15 cellular contexts compared by ENCODE assay signal in genomic region chr6:38432079-38432478, GRCh38.
DNase-seq lines count a peak whose midpoint lies in the region; ATAC-seq and TF ChIP-seq lines count a peak whose summit lies in the region.
"Had no signal": no experiment of that assay in that cellular context is flagged by ENCODE, and none has a peak within 500 bp of the region (broad histone marks: within the 10 kb centered on the region; RNA-seq: fewer than 3 reads in every experiment).

No MANE protein-coding gene starts in this region.

- no peak for DNase-seq in stimulated activated naive CD8-positive, alpha-beta T cell treated with anti-CD3 and anti-CD28 coated beads, Interleukin-15, Interleukin-2, amounts not matched to agents 100 U/mL and 50 U/mL, for 24 hours
- DNase-seq in M059J (ENCODE audit: low read depth) (peak; percentile 18), endodermal cell (no peak), NCI-H1105 treated with DMSO at 0.1 percent for 48 hours (lab: John Stamatoyannopoulos, UW) (no peak), SIG-M5 (lab: John Stamatoyannopoulos, UW) (no peak)
- DNase-seq: 8988T; AML-193; CD4-positive, CD25-positive, alpha-beta regulatory T cell; DMS53 had no signal

- H3K36me3 ChIP-seq in endodermal cell (ENCODE audit: control insufficient read depth, insufficient read depth, low read length), result no peaks in the 10 kb centered on the region
- H3K36me3 ChIP-seq: HAP-1 had no signal

- H3K4me1 Mint-ChIP-seq in stimulated activated naive CD8-positive, alpha-beta T cell treated with anti-CD3 and anti-CD28 coated beads, Interleukin-15, Interleukin-2, amounts not matched to agents 100 ng/mL and 50 ng/mL, for 24 hours (ENCODE audit: low read depth), result peaks cover 46% of the 10 kb centered on the region
- peaks cover 59% of the 10 kb centered on the region for H3K4me1 Mint-ChIP-seq in endodermal cell

- H3K9ac ChIP-seq in endodermal cell (ENCODE audit: extremely low read depth, low read length, poor library complexity, severe bottlenecking), result no peak overlapping the region
- H3K9ac ChIP-seq: BLaER1 treated with 17β-estradiol and CSF1 and Interleukin-3, amounts not matched to agents 10 nM and 100 nM had no signal

- peaks cover 28% of the 10 kb centered on the region for H3K36me3 Mint-ChIP-seq in stimulated activated naive CD8-positive, alpha-beta T cell treated with anti-CD3 and anti-CD28 coated beads, Interleukin-15, Interleukin-2, amounts not matched to agents 100 ng/mL and 50 ng/mL, for 24 hours (ENCODE audit: low read depth)
- H3K36me3 Mint-ChIP-seq in endodermal cell (ENCODE audit: low read depth), result peaks cover 2% of the 10 kb centered on the region

- H3K9me3 ChIP-seq in endodermal cell (ENCODE audit: control insufficient read depth, low read length), result peaks cover 14% of the 10 kb centered on the region
- H3K9me3 ChIP-seq: HAP-1 had no signal

- no peak overlapping the region for H3K27ac ChIP-seq in endodermal cell (ENCODE audit: low read depth, low read length)
- H3K27ac ChIP-seq: BLaER1 treated with 17β-estradiol and CSF1 and Interleukin-3, amounts not matched to agents 10 nM and 100 nM; HL-60 had no signal

- no peak for ATAC-seq in stimulated activated naive CD8-positive, alpha-beta T cell treated with anti-CD3 and anti-CD28 coated beads, Interleukin-15, Interleukin-2, amounts not matched to agents 100 U/mL and 50 U/mL, for 24 hours
- no peak for ATAC-seq in HG03095 (IDR thresholded peaks at IDR 0.05; ENCODE audit: unreplicated experiment)

- no peak overlapping the region for H3K4me3 Mint-ChIP-seq in stimulated activated naive CD8-positive, alpha-beta T cell treated with anti-CD3 and anti-CD28 coated beads, Interleukin-15, Interleukin-2, amounts not matched to agents 100 ng/mL and 50 ng/mL, for 24 hours
- no peak overlapping the region for H3K4me3 Mint-ChIP-seq in endodermal cell
- H3K4me3 Mint-ChIP-seq: CD4-positive, CD25-positive, alpha-beta regulatory T cell; HFFc6 had no signal

- H3K9me3 Mint-ChIP-seq in stimulated activated naive CD8-positive, alpha-beta T cell treated with anti-CD3 and anti-CD28 coated beads, Interleukin-15, Interleukin-2, amounts not matched to agents 100 ng/mL and 50 ng/mL, for 24 hours, result peaks cover 8% of the 10 kb centered on the region
- peaks cover 11% of the 10 kb centered on the region for H3K9me3 Mint-ChIP-seq in endodermal cell
- H3K9me3 Mint-ChIP-seq: HFFc6 had no signal

- peak overlapping the region; percentile 47 for H3K4me3 ChIP-seq in endodermal cell (ENCODE audit: low read length)
- H3K4me3 ChIP-seq: BLaER1 treated with 17β-estradiol and CSF1 and Interleukin-3, amounts not matched to agents 10 nM and 100 nM; HAP-1 had no signal

- peaks cover 5% of the 10 kb centered on the region for H3K4me1 ChIP-seq in endodermal cell (ENCODE audit: control insufficient read depth, insufficient read depth, low read length)

- no peak for TF ChIP-seq CTCF in endodermal cell (conservative IDR thresholded peaks at IDR 0.05)

- WGBS in endodermal cell (ENCODE audit: insufficient coverage in 1 of 2, insufficient read length in 1 of 2), 2 experiments, result 95 to 100% methylated on average over 2 to 3 of the region's 3 CpGs

- no peaks in the 10 kb centered on the region for H3K27me3 Mint-ChIP-seq in stimulated activated naive CD8-positive, alpha-beta T cell treated with anti-CD3 and anti-CD28 coated beads, Interleukin-15, Interleukin-2, amounts not matched to agents 100 ng/mL and 50 ng/mL, for 24 hours
- no peaks in the 10 kb centered on the region for H3K27me3 Mint-ChIP-seq in endodermal cell (ENCODE audit: insufficient read depth)
- H3K27me3 Mint-ChIP-seq: CD4-positive, CD25-positive, alpha-beta regulatory T cell had no signal

- H3K27ac Mint-ChIP-seq in stimulated activated naive CD8-positive, alpha-beta T cell treated with anti-CD3 and anti-CD28 coated beads, Interleukin-15, Interleukin-2, amounts not matched to agents 100 ng/mL and 50 ng/mL, for 24 hours, result peak overlapping the region; percentile 15
- peak overlapping the region; percentile 81 for H3K27ac Mint-ChIP-seq in endodermal cell
- H3K27ac Mint-ChIP-seq: CD4-positive, CD25-positive, alpha-beta regulatory T cell; HFFc6 had no signal

- H3K27me3 ChIP-seq in endodermal cell (ENCODE audit: control insufficient read depth, insufficient read depth, low read length, poor library complexity, severe bottlenecking), result no peaks in the 10 kb centered on the region
- H3K27me3 ChIP-seq: BLaER1 treated with 17β-estradiol and CSF1 and Interleukin-3, amounts not matched to agents 10 nM and 100 nM had no signal
